ENCODE assay signal across 19 cellular contexts in the genomic region with DNA sequence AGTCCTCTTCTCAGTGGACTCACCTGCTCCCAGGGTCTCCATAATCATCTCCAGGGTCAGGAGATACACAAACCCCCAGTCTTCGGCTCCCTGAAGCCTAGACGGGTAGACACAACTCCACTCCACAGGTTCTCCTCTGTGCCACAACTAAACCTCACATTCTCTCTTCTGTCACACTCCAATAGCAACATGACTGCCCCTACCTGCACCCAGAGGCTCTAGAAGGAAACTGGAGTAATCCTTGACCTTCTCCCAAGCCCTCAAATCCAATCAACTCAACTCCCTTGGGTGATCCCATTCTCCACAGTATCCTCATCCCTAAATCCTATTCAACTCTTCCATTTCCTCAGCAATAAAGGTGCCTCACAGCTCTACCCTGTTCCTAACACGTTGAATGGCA. TPM values are rescaled to one million over a fixed set of nuclear protein-coding genes. Genes with fewer than 3 reads are reported as not detected.
A peak's percentile ranks its signal among the peaks of the same experiment; 100 is the strongest.
DNase-seq lines count a peak whose midpoint lies in the region; ATAC-seq and TF ChIP-seq lines count a peak whose summit lies in the region.
"Had no signal": no experiment of that assay in that cellular context is flagged by ENCODE, and none has a peak within 500 bp of the region (broad histone marks: within the 10 kb centered on the region; RNA-seq: fewer than 3 reads in every experiment).

No MANE protein-coding gene starts in this region.

- no peak for TF ChIP-seq EP300 in upper lobe of left lung (IDR thresholded peaks at IDR 0.05)

- no peak for DNase-seq in activated naive CD4-positive, alpha-beta T cell treated with anti-CD3 and anti-CD28 coated beads for 36 hours
- DNase-seq in activated naive CD4-positive, alpha-beta T cell treated with Interleukin-2 at 50 U/mL for 16 hours, result no peak
- no peak for DNase-seq in RWPE1 (ENCODE audit: low spot score)
- DNase-seq in chondrocyte (ENCODE audit: low spot score), result peak; percentile 12
- DNase-seq in spleen, result peak; percentile 11
- DNase-seq in upper lobe of left lung, result no peak
- DNase-seq in HEK293T (ENCODE audit: extremely low spot score), result no peak
- no peak for DNase-seq in NK-92 treated with Interleukin-12 subunit alpha and Interleukin-12 subunit beta, amount 100 ng/mL, for 24 hours (lab: John Stamatoyannopoulos, UW)
- DNase-seq: activated effector memory CD4-positive, alpha-beta T cell treated with anti-CD3 and anti-CD28 coated beads, Interleukin-2, amount 50 U/mL, for 16 hours; cerebellar nuclear complex; DMS79 treated with DMSO at 0.1 percent for 48 hours; erythroblast; heart right ventricle; KBM-7; NCI-H187; NCI-H774; nucleus accumbens; SJCRH30 had no signal

- H3K27me3 Mint-ChIP-seq in activated naive CD4-positive, alpha-beta T cell treated with anti-CD3 and anti-CD28 coated beads for 36 hours (ENCODE audit: low read depth), result no peaks in the 10 kb centered on the region
- H3K27me3 Mint-ChIP-seq in chondrocyte (ENCODE audit: low read depth), result no peaks in the 10 kb centered on the region

- no peak overlapping the region for H3K4me3 Mint-ChIP-seq in activated naive CD4-positive, alpha-beta T cell treated with anti-CD3 and anti-CD28 coated beads for 36 hours
- no peak overlapping the region for H3K4me3 Mint-ChIP-seq in chondrocyte (ENCODE audit: unreplicated experiment)

- CTCF ChIA-PET in activated naive CD4-positive, alpha-beta T cell treated with anti-CD3 and anti-CD28 coated beads for 36 hours (lab: Charles Lee), result no interaction called here
- CTCF ChIA-PET in RWPE1 (lab: Yijun Ruan, JAX) (no interaction called here), HEK293T (lab: Yijun Ruan, JAX) (no interaction called here)

- H3K36me3 ChIP-seq in spleen (peaks cover 0 to 80% (median 66%) of the 10 kb centered on the region in 6 donors), upper lobe of left lung (peaks cover 38 to 71% (median 68%) of the 10 kb centered on the region in 4 donors)
- H3K36me3 ChIP-seq: SJCRH30 had no signal

- no peak for ATAC-seq in upper lobe of left lung (ENCODE audit: low FRiP score in 2 of 2)
- ATAC-seq: heart right ventricle, left colon had no signal

- H3K9me3 Mint-ChIP-seq in activated naive CD4-positive, alpha-beta T cell treated with anti-CD3 and anti-CD28 coated beads for 36 hours, result no peaks in the 10 kb centered on the region
- no peaks in the 10 kb centered on the region for H3K9me3 Mint-ChIP-seq in chondrocyte (ENCODE audit: low read depth)

- intact Hi-C loops in activated naive CD4-positive, alpha-beta T cell treated with anti-CD3 and anti-CD28 coated beads for 36 hours (cut with micrococcal nuclease), result no loop called here
- intact Hi-C loops in spleen (cut with DNase I; ENCODE audit: low total_unique reads), result no loop called here

- H3K4me1 ChIP-seq in spleen (peaks cover 43 to 95% (median 89%) of the 10 kb centered on the region in 6 donors), upper lobe of left lung (peaks cover 22 to 68% (median 41%) of the 10 kb centered on the region in 4 donors)
- H3K4me1 ChIP-seq: SJCRH30 had no signal

- H3K27ac Mint-ChIP-seq in activated naive CD4-positive, alpha-beta T cell treated with anti-CD3 and anti-CD28 coated beads for 36 hours, result peak overlapping the region; percentile 99
- peak overlapping the region; percentile 66 for H3K27ac Mint-ChIP-seq in chondrocyte (ENCODE audit: unreplicated experiment)

- POLR2A ChIA-PET in RWPE1 (lab: Yijun Ruan, JAX; ENCODE audit: low non-redundant PET), result no interaction called here
- POLR2A ChIA-PET in HEK293T (lab: Yijun Ruan, JAX), result no interaction called here

- TF ChIP-seq CTCF in RWPE1 (conservative IDR thresholded peaks at IDR 0.05; ENCODE audit: low read depth), result no peak
- TF ChIP-seq CTCF in chondrocyte (IDR thresholded peaks at IDR 0.05), result no peak
- no peak for TF ChIP-seq CTCF in spleen (IDR thresholded peaks at IDR 0.05 in 8 of 11, conservative IDR thresholded peaks at IDR 0.05 in 3 of 11)
- TF ChIP-seq CTCF in upper lobe of left lung (IDR thresholded peaks at IDR 0.05), result no peak

- TF ChIP-seq POLR2A in spleen (IDR thresholded peaks at IDR 0.05), result no peak
- no peak for TF ChIP-seq POLR2A in upper lobe of left lung (IDR thresholded peaks at IDR 0.05)

- H3K36me3 Mint-ChIP-seq in activated naive CD4-positive, alpha-beta T cell treated with anti-CD3 and anti-CD28 coated beads for 36 hours (ENCODE audit: low read depth), result peaks cover 82% of the 10 kb centered on the region
- H3K36me3 Mint-ChIP-seq in chondrocyte (ENCODE audit: low read depth), result peaks cover 37% of the 10 kb centered on the region

- H3K9me3 ChIP-seq in spleen (no peaks in the 10 kb centered on the region), upper lobe of left lung (no peaks in the 10 kb centered on the region)
- H3K9me3 ChIP-seq: heart right ventricle, SJCRH30 had no signal

- no peak overlapping the region for H3K4me3 ChIP-seq in spleen
- H3K4me3 ChIP-seq in upper lobe of left lung, result no peak overlapping the region
- H3K4me3 ChIP-seq: heart right ventricle, SJCRH30 had no signal

- H3K27me3 ChIP-seq in spleen (replicated peaks in 1 of 7) (no peaks in the 10 kb centered on the region), upper lobe of left lung (no peaks in the 10 kb centered on the region)
- H3K27me3 ChIP-seq: heart right ventricle, SJCRH30 had no signal

- H3K4me1 Mint-ChIP-seq in activated naive CD4-positive, alpha-beta T cell treated with anti-CD3 and anti-CD28 coated beads for 36 hours (ENCODE audit: low read depth), result peaks cover 74% of the 10 kb centered on the region
- H3K4me1 Mint-ChIP-seq in chondrocyte (ENCODE audit: low read depth), result peaks cover 31% of the 10 kb centered on the region

- 82 to 91% (median 86%) methylated on average over 3 of the region's 3 CpGs for WGBS in spleen, 5 donors
- WGBS in upper lobe of left lung, 2 donors, result 91 to 93% methylated on average over 3 of the region's 3 CpGs

- H3K27ac ChIP-seq in RWPE1, result peak overlapping the region; percentile 59
- peak overlapping the region in 3 of 8 donors; percentile 99 to 100 (median 100) for H3K27ac ChIP-seq in spleen
- peak overlapping the region in 1 of 4 donors; percentile 18 for H3K27ac ChIP-seq in upper lobe of left lung
- H3K27ac ChIP-seq: SJCRH30 had no signal

TF ChIP-seq in HEK293T, 16 proteins besides CTCF, POLR2A, EP300 and RAD21:
- TF ChIP-seq ELF4 (IDR thresholded peaks at IDR 0.05) (no peak), CTBP1 (IDR thresholded peaks at IDR 0.05; ENCODE audit: borderline replicate concordance) (no peak), PKNOX1 (IDR thresholded peaks at IDR 0.05) (no peak), L3MBTL2 (conservative IDR thresholded peaks at IDR 0.05) (no peak), HDGF (IDR thresholded peaks at IDR 0.05; ENCODE audit: borderline replicate concordance) (no peak), SP1 (IDR thresholded peaks at IDR 0.05) (no peak), ZNF384 (IDR thresholded peaks at IDR 0.05) (no peak)
TF ChIP-seq in HEK293T: peak in this region for 0.

RNA-seq across cellular contexts. Expression of gene HNRNPF, which starts 16.2 kb away (rescaled TPM):
- total RNA-seq in activated naive CD4-positive, alpha-beta T cell treated with anti-CD3 and anti-CD28 coated beads for 36 hours, result 100 to 1,000 TPM; 379 to 383 TPM
- total RNA-seq in chondrocyte, result 122 to 126 TPM (median 123 TPM) in 3 replicates
- total RNA-seq in spleen, result 100 to 1,000 TPM; 159 to 253 (median 206) TPM
- 100 to 1,000 TPM in 2 of 3 donors, 10 to 100 TPM in 1; 82.8 to 141 (median 116) TPM for polyA plus RNA-seq in spleen
- total RNA-seq in upper lobe of left lung, result 100 to 1,000 TPM in 5 of 6 donors, 10 to 100 TPM in 1; 80.7 to 225 (median 177) TPM

RNA-seq across cellular contexts. Expression of gene FXYD4, which starts 21.3 kb away (rescaled TPM):
- not detected for total RNA-seq in activated naive CD4-positive, alpha-beta T cell treated with anti-CD3 and anti-CD28 coated beads for 36 hours
- not detected in 3 replicates for total RNA-seq in chondrocyte
- total RNA-seq in spleen, result not detected
- polyA plus RNA-seq in spleen, result under 1 TPM in 1 of 3 donors, not detected in 2; 0.20 TPM
- total RNA-seq in upper lobe of left lung, result 1 to 10 TPM in 3 of 6 donors, not detected in 3; 2.5 to 4.0 (median 2.7) TPM
- total RNA-seq: left colon, SJCRH30 had no signal
- polyA plus RNA-seq: heart right ventricle had no signal

RNA-seq across cellular contexts. Expression of gene ZNF487, which starts 44.2 kb away (rescaled TPM):
- 1 to 10 TPM; 2.3 to 2.7 TPM for total RNA-seq in activated naive CD4-positive, alpha-beta T cell treated with anti-CD3 and anti-CD28 coated beads for 36 hours
- 2.1 to 2.7 TPM (median 2.6 TPM) in 3 replicates for total RNA-seq in chondrocyte
- total RNA-seq in spleen, result 10 to 100 TPM in 2 of 7 donors, 1 to 10 TPM in 5; 5.8 to 12.1 (median 7.9) TPM
- 1 to 10 TPM; 4.9 to 9.6 (median 7.0) TPM for polyA plus RNA-seq in spleen
- 10 to 100 TPM in 3 of 6 donors, 1 to 10 TPM in 3; 4.5 to 25.0 (median 11.0) TPM for total RNA-seq in upper lobe of left lung

Comparison
In these comparisons a context has a peak if more than half of its experiments do, and no peak if none do; other contexts are left out.
1. DNase-seq: peak in chondrocyte (single experiment) and spleen (single experiment); none in activated naive CD4-positive, alpha-beta T cell treated with anti-CD3 and anti-CD28 coated beads for 36 hours (single experiment), activated naive CD4-positive, alpha-beta T cell treated with Interleukin-2 at 50 U/mL for 16 hours (single experiment), RWPE1 (single experiment), upper lobe of left lung (0 of 2), HEK293T (single experiment) and NK-92 treated with Interleukin-12 subunit alpha and Interleukin-12 subunit beta, amount 100 ng/mL, for 24 hours (single experiment).